12 cellular contexts compared by ENCODE assay signal in the genomic region with DNA sequence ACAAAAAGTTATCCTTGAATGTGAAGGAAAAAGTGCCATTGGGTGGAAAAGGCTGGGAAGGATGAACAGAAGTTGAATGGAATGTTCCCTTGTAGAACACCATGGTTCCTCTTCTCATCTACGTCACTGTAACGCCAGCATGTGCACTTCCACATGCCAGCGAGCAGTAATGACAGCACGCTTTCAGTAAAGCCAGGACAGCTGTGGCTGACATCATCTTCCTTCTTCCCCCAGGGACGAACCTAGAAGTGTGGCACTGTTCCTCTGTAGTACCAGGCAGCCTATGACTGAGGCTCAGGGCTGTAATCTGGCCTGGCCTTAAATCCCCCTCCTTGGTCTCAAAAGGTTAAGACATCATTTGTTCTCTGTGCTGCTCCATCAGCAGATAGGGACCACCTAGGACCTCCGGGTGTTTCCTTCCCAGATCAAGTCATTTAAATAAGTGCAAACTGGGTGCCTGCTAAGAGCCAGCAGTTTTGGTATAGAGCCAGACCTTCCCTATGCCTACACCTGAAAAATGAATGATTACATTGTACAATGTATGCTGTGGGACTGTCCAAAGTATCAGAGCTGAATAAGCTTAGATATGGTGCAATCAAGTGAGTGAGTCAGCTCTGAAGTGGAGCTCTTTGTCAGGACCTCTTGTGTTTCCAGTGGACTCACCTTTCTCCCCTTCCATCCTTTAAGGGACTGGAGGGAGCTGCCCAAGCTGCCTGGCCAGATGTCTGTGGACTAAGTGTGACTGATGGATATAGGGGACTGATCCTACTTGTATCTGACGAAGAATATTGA.
DNase-seq lines count a peak whose midpoint lies in the region; ATAC-seq and TF ChIP-seq lines count a peak whose summit lies in the region.
"Had no signal": no experiment of that assay in that cellular context is flagged by ENCODE, and none has a peak within 500 bp of the region (broad histone marks: within the 10 kb centered on the region; RNA-seq: fewer than 3 reads in every experiment).

No MANE protein-coding gene starts in this region.

- no peak for ATAC-seq in HG02798 (IDR thresholded peaks at IDR 0.05; ENCODE audit: poor library complexity, unreplicated experiment)
- ATAC-seq: effector memory CD8-positive, alpha-beta T cell had no signal

- POLR2A ChIA-PET in HEK293 (lab: Yijun Ruan, JAX), result no interaction called here

- DNase-seq in NOMO-1 treated with DMSO at 0.1 percent for 48 hours (lab: John Stamatoyannopoulos, UW; ENCODE audit: unreplicated experiment) (peak; percentile 42), epithelial cell of esophagus (ENCODE audit: low read depth) (peak; percentile 88), skeletal muscle cell (ENCODE audit: low read depth) (peak; percentile 21), amniotic stem cell (lab: John Stamatoyannopoulos, UW) (no peak), GM03348 (ENCODE audit: low spot score) (no peak)
- DNase-seq: anterior cingulate cortex; DND-41; effector memory CD8-positive, alpha-beta T cell; NCI-H510A; T-helper 1 cell had no signal

- no peaks in the 10 kb centered on the region for H3K36me3 ChIP-seq in HEK293 (ENCODE audit: control insufficient read depth in 2 of 2, insufficient read depth in 1 of 2, low read length in 2 of 2)

- H3K9me3 ChIP-seq in HEK293 (ENCODE audit: control insufficient read depth, insufficient read depth, low read depth, low read length), result no peaks in the 10 kb centered on the region

- CTCF ChIA-PET in HEK293 (lab: Yijun Ruan, JAX), result no interaction called here

- no peaks in the 10 kb centered on the region for H3K4me1 ChIP-seq in HEK293 (ENCODE audit: control insufficient read depth, insufficient read depth, low read length)

- TF ChIP-seq CTCF in HEK293 (tag by site-specific recombination; IDR thresholded peaks at IDR 0.05) (no peak), epithelial cell of esophagus (IDR thresholded peaks at IDR 0.05; ENCODE audit: insufficient read depth, low read depth, low read length, missing control alignments) (no peak)

- H3K4me3 ChIP-seq in HEK293 (ENCODE audit: low read depth, low read length) (no peak overlapping the region), epithelial cell of esophagus (ENCODE audit: low read length) (no peak overlapping the region), skeletal muscle cell (ENCODE audit: low read depth, low read length) (no peak overlapping the region)

- no peak overlapping the region for H3K27ac ChIP-seq in HEK293 (ENCODE audit: extremely low read depth, low read depth, low read length)

TF ChIP-seq in HEK293, 187 proteins besides CTCF, POLR2A, EP300 and RAD21:
- no peak for TF ChIP-seq KLF1 (tag by site-specific recombination; IDR thresholded peaks at IDR 0.05)
- TF ChIP-seq ZNF600 (tag by site-specific recombination; IDR thresholded peaks at IDR 0.05), result peak; percentile 70
- no peak for TF ChIP-seq ZNF433 (tag by site-specific recombination; IDR thresholded peaks at IDR 0.05; ENCODE audit: low read depth)
- TF ChIP-seq ZNF335 (tag by site-specific recombination; conservative IDR thresholded peaks at IDR 0.05), result peak; percentile 43; the same call in 1 of the 2 replicates
- TF ChIP-seq ZNF544 (tag by site-specific recombination; IDR thresholded peaks at IDR 0.05), result no peak
TF ChIP-seq in HEK293: peak in this region for 2.

Comparison
In these comparisons a context has a peak if more than half of its experiments do, and no peak if none do; other contexts are left out.
1. DNase-seq: peak in NOMO-1 treated with DMSO at 0.1 percent for 48 hours (single experiment), epithelial cell of esophagus (single experiment) and skeletal muscle cell (single experiment); none in amniotic stem cell (single experiment) and GM03348 (single experiment).